In genomic region chrX:54540289-54540688, GRCh38 we compare ENCODE assay signal across 17 cellular contexts. TPM values are rescaled to one million over a fixed set of nuclear protein-coding genes. Genes with fewer than 3 reads are reported as not detected.
DNase-seq lines count a peak whose midpoint lies in the region; ATAC-seq, FAIRE-seq and TF ChIP-seq lines count a peak whose summit lies in the region.
"Had no signal": no experiment of that assay in that cellular context is flagged by ENCODE, and none has a peak within 500 bp of the region (broad histone marks: within the 10 kb centered on the region; RNA-seq: fewer than 3 reads in every experiment).

No MANE protein-coding gene starts in this region.

- CTCF ChIA-PET in endothelial cell of umbilical vein (lab: Charles Lee): no interaction called here

- dilution Hi-C loops in endothelial cell of umbilical vein (cut with MboI; ENCODE audit: extremely low pct_ligation_motif_present, low sequenced_read_pairs): no loop called here

- H3K9me3 ChIP-seq in endothelial cell of umbilical vein (replicated peaks; ENCODE audit: control insufficient read depth, insufficient read depth, low read length) (no peaks in the 10 kb centered on the region), stomach (peaks cover 0 to 6% (median 0%) of the 10 kb centered on the region in 4 donors)
- H3K9me3 ChIP-seq: BE2C, ovary had no signal

- H3K4me1 ChIP-seq in endothelial cell of umbilical vein (ENCODE audit: control insufficient read depth, extremely low read depth, insufficient read depth, low read length): no peaks in the 10 kb centered on the region
- H3K4me1 ChIP-seq in stomach: no peaks in the 10 kb centered on the region
- H3K4me1 ChIP-seq: BE2C had no signal

- no peak overlapping the region for H2AFZ ChIP-seq in endothelial cell of umbilical vein (ENCODE audit: low read depth, low read length)

- H3K4me3 ChIP-seq in endothelial cell of umbilical vein (replicated peaks in 1 of 3; ENCODE audit: insufficient read depth in 1 of 3, low read depth in 1 of 3, low read length in 3 of 3) (no peak overlapping the region), stomach (no peak overlapping the region)
- H3K4me3 ChIP-seq: lung, ovary had no signal

- 70 to 95% (median 90%) methylated on average over 4 of the region's 4 CpGs for WGBS in stomach, 5 donors

- TF ChIP-seq CTCF in endothelial cell of umbilical vein (IDR thresholded peaks at IDR 0.05; ENCODE audit: extremely low read depth in 1 of 2, insufficient read depth in 1 of 2, low read depth in 1 of 2, low read length in 2 of 2) (no peak), stomach (IDR thresholded peaks at IDR 0.05) (no peak)

- no peak for ATAC-seq in GM21360 (IDR thresholded peaks at IDR 0.05; ENCODE audit: unreplicated experiment)

- POLR2A ChIA-PET in endothelial cell of umbilical vein (lab: Charles Lee): no interaction called here

- intact Hi-C loops in endothelial cell of umbilical vein (cut with micrococcal nuclease): no loop called here
- intact Hi-C loops in stomach (cut with DNase I; ENCODE audit: low total_unique reads): no loop called here

- no peaks in the 10 kb centered on the region for H3K9me1 ChIP-seq in endothelial cell of umbilical vein (replicated peaks; ENCODE audit: control insufficient read depth, extremely low read depth, insufficient read depth, low read length)

- no TSS peak for BruUV-seq in endothelial cell of umbilical vein (replicated peaks; lab: Mats Ljungman, UMichigan)

- peaks cover 2 to 32% of the 10 kb centered on the region in 2 experiments for H3K36me3 ChIP-seq in endothelial cell of umbilical vein (ENCODE audit: control insufficient read depth in 2 of 2, extremely low read depth in 1 of 2, insufficient read depth in 2 of 2, low read length in 2 of 2)
- peaks cover 10 to 80% (median 79%) of the 10 kb centered on the region in 4 donors for H3K36me3 ChIP-seq in stomach
- H3K36me3 ChIP-seq: ovary had no signal

- no peak overlapping the region for H3K27ac ChIP-seq in endothelial cell of umbilical vein (ENCODE audit: insufficient read depth, low read depth, low read length)
- H3K27ac ChIP-seq in stomach: no peak overlapping the region
- H3K27ac ChIP-seq: ovary had no signal

- H3K27me3 ChIP-seq in endothelial cell of umbilical vein (ENCODE audit: control insufficient read depth in 2 of 2, insufficient read depth in 2 of 2, low read length in 2 of 2) (no peaks in the 10 kb centered on the region), stomach (no peaks in the 10 kb centered on the region)
- H3K27me3 ChIP-seq: BE2C, ovary had no signal

- H3K79me2 ChIP-seq in endothelial cell of umbilical vein (ENCODE audit: control insufficient read depth, insufficient read depth, low read length): peaks cover 4% of the 10 kb centered on the region

- TF ChIP-seq EP300 in stomach (IDR thresholded peaks at IDR 0.05): no peak

- no peak overlapping the region for H3K9ac ChIP-seq in endothelial cell of umbilical vein (replicated peaks; ENCODE audit: extremely low read depth, insufficient read depth, low read length)

- H4K20me1 ChIP-seq in endothelial cell of umbilical vein (replicated peaks; ENCODE audit: control insufficient read depth, extremely low read depth, insufficient read depth, low read length): no peaks in the 10 kb centered on the region

- no peak for TF ChIP-seq POLR2A in endothelial cell of umbilical vein (IDR thresholded peaks at IDR 0.05; ENCODE audit: low read depth, low read length)
- TF ChIP-seq POLR2A in stomach (IDR thresholded peaks at IDR 0.05): no peak

- no peak overlapping the region for H3K4me2 ChIP-seq in endothelial cell of umbilical vein (ENCODE audit: insufficient read depth, low read length)

- DNase-seq in AG08395 (ENCODE audit: low spot score): peak; percentile 53
- DNase-seq in LHCN-M2 (ENCODE audit: low read depth): peak; percentile 13
- DNase-seq in endothelial cell of umbilical vein (ENCODE audit: low read depth, low spot score): peak; percentile 10
- DNase-seq in left kidney (ENCODE audit: low read depth, low spot score): peak; percentile 0
- no peak for DNase-seq in stomach
- no peak for DNase-seq in activated CD8-positive, alpha-beta memory T cell treated with anti-CD3 and anti-CD28 coated beads, Interleukin-2, amount 50 U/mL, for 4 hours
- no peak for DNase-seq in medulla oblongata (ENCODE audit: extremely low spot score)
- DNase-seq: activated naive CD8-positive, alpha-beta T cell treated with anti-CD3 and anti-CD28 coated beads for 36 hours; BE2C; glutamatergic neuron; KG1; NCI-H187 treated with DMSO at 0.1 percent for 48 hours; NCI-H82; ovary; stimulated activated CD4-positive, alpha-beta T cell treated with anti-CD3 and anti-CD28 coated beads, Interleukin-2, amount 100 ng/mL, for 24 hours had no signal

- no peak for FAIRE-seq in endothelial cell of umbilical vein (lab: Jason Lieb, UNC)

TF ChIP-seq in endothelial cell of umbilical vein, 7 proteins besides CTCF, POLR2A, EP300 and RAD21:
- TF ChIP-seq JUN (IDR thresholded peaks at IDR 0.05; ENCODE audit: borderline replicate concordance, insufficient read depth, insufficient read length, low read depth) (no peak), MYC (IDR thresholded peaks at IDR 0.05; ENCODE audit: low read depth, low read length) (no peak), FOS (IDR thresholded peaks at IDR 0.05; ENCODE audit: borderline replicate concordance, insufficient read depth, low read length) (no peak), MAX (IDR thresholded peaks at IDR 0.05; ENCODE audit: insufficient read depth, insufficient read length) (no peak), EZH2 (IDR thresholded peaks at IDR 0.05; ENCODE audit: borderline replicate concordance, low read depth, low read length, severe bottlenecking) (no peak)

RNA-seq across cellular contexts. Expression of gene GNL3L, which starts 10.3 kb away (rescaled TPM):
- 33.9 and 40.5 TPM in 2 replicates for total RNA-seq in LHCN-M2 (2014; rRNA removed)
- 14.8 TPM for polyA plus RNA-seq in LHCN-M2 (2012)
- total RNA-seq in endothelial cell of umbilical vein: 46.0 and 48.0 TPM in 2 replicates
- polyA plus RNA-seq in endothelial cell of umbilical vein: 18.1 and 20.3 TPM in 2 replicates
- polyA plus RNA-seq in endothelial cell of umbilical vein (2011; cell fraction: cytosol; rRNA removed): 22.1 and 23.2 TPM in 2 replicates
- polyA plus RNA-seq in endothelial cell of umbilical vein (2011; cell fraction: nucleus; rRNA removed): 34.4 and 35.2 TPM in 2 replicates
- polyA plus RNA-seq in endothelial cell of umbilical vein (2012): 13.3 and 16.9 TPM in 2 replicates
- 55.8 and 60.6 TPM in 2 replicates for polyA minus RNA-seq in endothelial cell of umbilical vein
- polyA minus RNA-seq in endothelial cell of umbilical vein (2011; cell fraction: cytosol; rRNA and poly(A)+ RNA removed): 76.5 TPM
- polyA minus RNA-seq in endothelial cell of umbilical vein (2011; cell fraction: nucleus; rRNA and poly(A)+ RNA removed): 27.2 and 35.7 TPM in 2 replicates
- total RNA-seq in stomach: 10 to 100 TPM; 12.1 to 60.7 (median 34.5) TPM
- 1 to 10 TPM; 3.0 to 5.5 (median 5.3) TPM for polyA plus RNA-seq in stomach

RNA-seq across cellular contexts. Expression of gene FGD1, which starts 44.3 kb away (rescaled TPM):
- 6.4 and 7.1 TPM in 2 replicates for total RNA-seq in LHCN-M2 (2014; rRNA removed)
- 7.8 TPM for polyA plus RNA-seq in LHCN-M2 (2012)
- 18.0 and 19.6 TPM in 2 replicates for total RNA-seq in endothelial cell of umbilical vein
- polyA plus RNA-seq in endothelial cell of umbilical vein: 6.3 and 6.7 TPM in 2 replicates
- polyA plus RNA-seq in endothelial cell of umbilical vein (2011; cell fraction: cytosol; rRNA removed): 8.5 and 10.0 TPM in 2 replicates
- 10.6 and 12.8 TPM in 2 replicates for polyA plus RNA-seq in endothelial cell of umbilical vein (2011; cell fraction: nucleus; rRNA removed)
- polyA plus RNA-seq in endothelial cell of umbilical vein (2012): 8.8 and 12.2 TPM in 2 replicates
- 5.7 and 5.8 TPM in 2 replicates for polyA minus RNA-seq in endothelial cell of umbilical vein
- polyA minus RNA-seq in endothelial cell of umbilical vein (2011; cell fraction: cytosol; rRNA and poly(A)+ RNA removed): 2.8 TPM
- polyA minus RNA-seq in endothelial cell of umbilical vein (2011; cell fraction: nucleus; rRNA and poly(A)+ RNA removed): 3.7 and 5.0 TPM in 2 replicates
- 10 to 100 TPM in 1 of 5 donors, 1 to 10 TPM in 3, not detected in 1; 1.8 to 15.9 (median 3.9) TPM for total RNA-seq in stomach
- 1 to 10 TPM in 2 of 3 donors, under 1 TPM in 1; 0.76 to 3.3 (median 3.1) TPM for polyA plus RNA-seq in stomach

Comparison
In these comparisons a context has a peak if more than half of its experiments do, and no peak if none do; other contexts are left out.
1. DNase-seq: peak in AG08395 (single experiment), LHCN-M2 (single experiment), endothelial cell of umbilical vein (single experiment) and left kidney (single experiment); none in stomach (single experiment), activated CD8-positive, alpha-beta memory T cell treated with anti-CD3 and anti-CD28 coated beads, Interleukin-2, amount 50 U/mL, for 4 hours (single experiment) and medulla oblongata (single experiment).